1 cellular context compared by ENCODE assay signal in the genomic region with DNA sequence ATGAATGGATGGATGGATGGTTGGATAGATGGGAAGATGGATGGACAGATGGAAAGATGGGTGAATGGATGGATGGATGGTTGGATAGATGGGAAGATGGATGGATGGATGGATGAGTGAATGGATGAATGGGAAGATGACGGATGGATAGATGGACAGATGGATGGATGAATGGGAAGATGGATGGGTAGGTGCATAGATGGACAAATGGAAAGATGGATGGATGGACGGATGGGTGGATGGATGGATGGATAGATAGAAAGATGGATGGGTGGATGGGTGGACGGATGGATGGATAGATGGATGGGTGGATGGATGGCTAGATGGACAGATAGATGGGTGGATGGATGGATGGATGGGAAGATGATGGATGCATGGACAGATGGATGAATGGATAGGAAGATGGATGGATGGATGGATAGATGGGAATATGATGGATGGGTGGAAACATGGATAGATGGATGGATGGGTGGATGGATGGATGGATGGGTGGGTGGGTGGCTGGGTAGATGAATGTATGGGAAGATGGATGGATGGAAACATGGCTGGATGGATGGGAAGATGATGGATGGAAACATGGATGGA.
TF ChIP-seq lines count a peak whose summit lies in the region.

No MANE protein-coding gene starts in this region.

TF ChIP-seq in WTC11, 78 proteins besides CTCF, POLR2A, EP300 and RAD21 (continued from another document):
- TF ChIP-seq, protein P1, sequence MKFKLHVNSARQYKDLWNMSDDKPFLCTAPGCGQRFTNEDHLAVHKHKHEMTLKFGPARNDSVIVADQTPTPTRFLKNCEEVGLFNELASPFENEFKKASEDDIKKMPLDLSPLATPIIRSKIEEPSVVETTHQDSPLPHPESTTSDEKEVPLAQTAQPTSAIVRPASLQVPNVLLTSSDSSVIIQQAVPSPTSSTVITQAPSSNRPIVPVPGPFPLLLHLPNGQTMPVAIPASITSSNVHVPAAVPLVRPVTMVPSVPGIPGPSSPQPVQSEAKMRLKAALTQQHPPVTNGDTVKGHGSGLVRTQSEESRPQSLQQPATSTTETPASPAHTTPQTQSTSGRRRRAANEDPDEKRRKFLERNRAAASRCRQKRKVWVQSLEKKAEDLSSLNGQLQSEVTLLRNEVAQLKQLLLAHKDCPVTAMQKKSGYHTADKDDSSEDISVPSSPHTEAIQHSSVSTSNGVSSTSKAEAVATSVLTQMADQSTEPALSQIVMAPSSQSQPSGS (CRISPR knock-in tag; IDR thresholded peaks at IDR 0.05; ENCODE audit: borderline replicate concordance, low read depth) = no peak
